Comparison of ENCODE assay signal across 1 cellular context in the genomic region with DNA sequence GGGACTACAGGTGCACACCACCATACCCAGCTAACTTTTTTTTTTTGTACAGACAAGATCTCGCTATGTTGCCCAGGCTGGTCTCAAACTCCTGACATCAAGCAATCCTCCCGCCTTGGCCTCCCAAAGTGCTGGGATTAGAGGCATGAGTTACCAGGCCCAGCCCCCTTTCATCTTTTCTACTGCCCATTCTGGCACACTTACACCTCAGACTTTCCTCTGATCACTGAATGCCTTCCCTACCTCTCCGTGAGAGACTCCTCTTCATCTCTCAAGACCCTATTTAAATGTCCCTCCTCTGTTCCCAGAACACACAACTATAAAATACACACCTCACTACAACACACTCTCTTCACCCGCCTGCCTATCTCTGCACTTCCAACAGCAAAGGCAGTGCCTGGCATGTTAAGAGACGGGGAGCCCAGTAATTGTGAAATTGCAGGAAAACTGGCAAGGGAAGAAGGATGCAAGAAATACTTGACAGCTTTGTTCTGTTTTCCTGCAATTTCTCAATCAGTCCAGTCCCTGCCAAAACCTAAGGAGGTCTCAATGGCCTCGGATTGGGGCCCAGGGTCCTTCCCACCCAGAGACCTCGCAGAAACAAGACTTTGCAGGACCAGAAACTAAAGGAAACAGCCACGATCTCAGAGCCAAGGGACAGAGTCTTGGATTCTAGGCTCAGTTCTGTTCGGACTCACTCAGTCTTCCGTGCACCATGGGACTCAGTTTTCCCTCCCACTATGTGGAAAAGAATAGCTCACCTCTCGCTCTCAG.
TF ChIP-seq lines count a peak whose summit lies in the region.

No MANE protein-coding gene starts in this region.

TF ChIP-seq in endothelial cell of umbilical vein, 7 proteins besides CTCF, POLR2A, EP300 and RAD21:
- TF ChIP-seq JUN (IDR thresholded peaks at IDR 0.05; ENCODE audit: borderline replicate concordance, insufficient read depth, insufficient read length, low read depth) (no peak), POLR2AphosphoS5 (IDR thresholded peaks at IDR 0.05; ENCODE audit: insufficient read depth, low read depth, low read length) (no peak)
